1 cellular context compared by ENCODE assay signal in genomic region chr12:57169046-57169795, GRCh38.
A peak's percentile ranks its signal among the peaks of the same experiment; 100 is the strongest.
TF ChIP-seq lines count a peak whose summit lies in the region.

No MANE protein-coding gene starts in this region.

TF ChIP-seq in HepG2, 621 proteins besides CTCF, POLR2A, EP300 and RAD21:
- TF ChIP-seq ZNF44 (CRISPR knock-in tag; IDR thresholded peaks at IDR 0.05) (no peak), AGO2 (optimal IDR thresholded peaks at IDR 0.05; ENCODE audit: low read depth, low read length) (peak; percentile 31)
